In the genomic region with DNA sequence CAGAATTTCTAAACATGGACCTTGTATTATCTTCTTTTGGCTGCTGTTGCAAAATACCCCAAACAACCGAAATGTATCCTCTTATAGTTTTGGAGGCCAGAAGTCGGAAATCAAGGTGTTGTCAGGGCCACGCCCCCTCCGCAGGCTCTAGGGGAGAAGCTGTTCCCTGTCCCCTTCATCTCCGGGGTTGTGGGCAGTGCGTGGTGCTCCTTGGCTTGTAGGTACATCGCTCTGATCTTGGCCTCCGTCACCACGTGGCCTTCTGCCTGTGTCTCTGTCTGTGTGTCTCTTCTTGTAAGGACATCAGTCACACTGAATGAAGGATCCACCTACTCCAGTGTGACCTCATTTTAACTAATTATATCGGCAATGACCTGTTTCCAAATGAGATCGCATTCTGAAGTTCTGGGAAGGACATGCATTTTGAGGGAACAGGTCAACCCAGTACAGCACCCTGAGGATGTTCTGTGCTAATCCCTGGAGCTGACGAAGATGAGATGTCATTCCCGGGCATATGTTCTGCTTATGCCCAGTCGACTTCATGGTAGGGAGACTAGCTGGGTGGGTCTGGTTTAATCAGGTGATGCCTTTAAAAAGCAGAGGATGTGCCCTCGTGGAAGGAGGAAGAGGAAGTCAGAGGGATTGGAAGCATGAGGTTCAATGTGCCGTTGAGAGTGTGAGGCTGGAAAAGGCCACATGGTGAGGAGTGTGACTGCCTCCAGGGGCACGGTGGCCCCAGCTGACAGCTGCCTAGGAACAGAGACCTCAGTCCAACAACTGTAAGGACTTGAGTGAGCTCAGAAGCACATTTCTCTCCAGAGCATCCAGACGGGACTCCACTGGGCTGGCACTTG, we compare ENCODE assay signal across 1 cellular context.
TF ChIP-seq lines count a peak whose summit lies in the region.

No MANE protein-coding gene starts in this region.

TF ChIP-seq in K562, 482 proteins besides CTCF, POLR2A, EP300 and RAD21:
- TF ChIP-seq ZNF134 (CRISPR knock-in tag; conservative IDR thresholded peaks at IDR 0.05) (peak; percentile 75), FOXA1 (IDR thresholded peaks at IDR 0.05; ENCODE audit: borderline replicate concordance) (no peak)
TF ChIP-seq in K562: peak in this region for 1.
